In the genomic region with DNA sequence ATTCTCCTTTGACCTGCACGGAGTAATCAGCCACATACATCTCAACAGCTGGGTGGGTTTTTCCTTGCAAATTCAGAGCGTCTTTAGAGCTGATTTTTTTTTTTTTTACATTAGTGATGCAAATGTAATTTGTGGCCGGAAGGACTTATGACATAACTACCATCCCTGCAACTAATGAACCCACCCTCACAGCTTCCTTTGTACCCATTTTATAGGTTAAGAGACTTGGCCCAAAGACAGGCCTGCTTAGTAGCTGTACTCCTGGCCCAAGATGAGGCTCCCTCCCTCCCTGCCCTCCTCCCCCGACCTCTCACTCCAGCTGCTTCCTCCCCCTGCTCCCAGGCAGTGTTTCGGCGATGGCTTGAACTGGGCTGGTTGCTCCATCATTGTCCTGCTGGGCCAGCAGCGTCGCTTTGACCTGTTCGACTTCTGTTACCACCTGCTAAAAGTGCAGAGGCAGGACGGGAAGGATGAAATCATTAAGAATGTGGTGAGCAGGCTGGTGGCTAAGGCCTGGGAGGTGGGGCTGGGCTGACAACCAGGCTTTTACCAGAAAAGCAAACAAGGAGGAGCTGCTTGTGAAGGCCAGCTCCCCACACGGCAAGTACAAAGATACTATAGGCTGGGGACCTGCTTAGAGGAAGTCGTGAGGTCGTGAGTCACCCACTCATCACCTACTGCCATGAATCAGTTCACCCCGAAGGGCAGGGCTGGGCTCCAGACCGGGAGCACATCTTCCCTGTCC, we compare ENCODE assay signal across 8 cellular contexts.
DNase-seq lines count a peak whose midpoint lies in the region; ATAC-seq, FAIRE-seq and TF ChIP-seq lines count a peak whose summit lies in the region.

No MANE protein-coding gene starts in this region.

- H3K9ac ChIP-seq in endothelial cell of umbilical vein (replicated peaks; ENCODE audit: extremely low read depth, insufficient read depth, low read length) = no peak overlapping the region

- peak overlapping the region; percentile 58 for H3K4me3 Mint-ChIP-seq in activated CD4-positive, alpha-beta T cell treated with anti-CD3 and anti-CD28 coated beads, Interleukin-2, amount 10 ng/mL, durations not matched to agents 24 days and 14 days

- POLR2A ChIA-PET in endothelial cell of umbilical vein (lab: Charles Lee) = no interaction called here

- DNase-seq in HK-2 (ENCODE audit: unreplicated experiment) = peak; percentile 84
- DNase-seq in activated CD4-positive, alpha-beta T cell treated with anti-CD3 and anti-CD28 coated beads, Interleukin-2, amount 10 ng/mL, durations not matched to agents 24 days and 14 days = peak; percentile 82
- DNase-seq in endothelial cell of umbilical vein (ENCODE audit: low read depth, low spot score) = peak; percentile 40
- DNase-seq in stimulated activated CD4-positive, alpha-beta T cell treated with anti-CD3 and anti-CD28 coated beads, Interleukin-12 subunit alpha, Interleukin-12 subunit beta, amount 100 ng/mL, for 24 hours (ENCODE audit: low read depth in 2 of 2) = peak; percentile 28 to 51
- DNase-seq in GF-D8 (lab: John Stamatoyannopoulos, UW) = no peak

- CTCF ChIA-PET in endothelial cell of umbilical vein (lab: Charles Lee) = interaction anchor here (0.7 to 1.7 kb wide), 10 partner anchors 15 to 353 kb away, joined by 3 to 7 read pairs (median 4); a partner anchor contains a TSS

- peaks cover 72% of the 10 kb centered on the region for H3K36me3 Mint-ChIP-seq in activated CD4-positive, alpha-beta T cell treated with anti-CD3 and anti-CD28 coated beads, Interleukin-2, amount 10 ng/mL, durations not matched to agents 24 days and 14 days (ENCODE audit: low read depth)

- H3K79me2 ChIP-seq in endothelial cell of umbilical vein (ENCODE audit: control insufficient read depth, insufficient read depth, low read length) = no peaks in the 10 kb centered on the region

- peak overlapping the region; percentile 19 for H3K27ac ChIP-seq in endothelial cell of umbilical vein (ENCODE audit: insufficient read depth, low read depth, low read length)

- peak; percentile 69 for FAIRE-seq in endothelial cell of umbilical vein (lab: Jason Lieb, UNC)

- no peaks in the 10 kb centered on the region for H3K9me1 ChIP-seq in endothelial cell of umbilical vein (replicated peaks; ENCODE audit: control insufficient read depth, extremely low read depth, insufficient read depth, low read length)

- peak overlapping the region; percentile 95 for H3K27ac Mint-ChIP-seq in activated CD4-positive, alpha-beta T cell treated with anti-CD3 and anti-CD28 coated beads, Interleukin-2, amount 10 ng/mL, durations not matched to agents 24 days and 14 days

- H3K27me3 Mint-ChIP-seq in activated CD4-positive, alpha-beta T cell treated with anti-CD3 and anti-CD28 coated beads, Interleukin-2, amount 10 ng/mL, durations not matched to agents 24 days and 14 days = no peaks in the 10 kb centered on the region

- no peak for TF ChIP-seq POLR2A in endothelial cell of umbilical vein (IDR thresholded peaks at IDR 0.05; ENCODE audit: low read depth, low read length)

- no peak overlapping the region for H3K4me3 ChIP-seq in endothelial cell of umbilical vein (replicated peaks in 1 of 3; ENCODE audit: insufficient read depth in 1 of 3, low read depth in 1 of 3, low read length in 3 of 3)

- H3K4me2 ChIP-seq in endothelial cell of umbilical vein (ENCODE audit: insufficient read depth, low read length) = no peak overlapping the region

- H3K36me3 ChIP-seq in endothelial cell of umbilical vein (ENCODE audit: control insufficient read depth in 2 of 2, extremely low read depth in 1 of 2, insufficient read depth in 2 of 2, low read length in 2 of 2) = no peaks in the 10 kb centered on the region

- peaks cover 24% of the 10 kb centered on the region for H3K4me1 Mint-ChIP-seq in activated CD4-positive, alpha-beta T cell treated with anti-CD3 and anti-CD28 coated beads, Interleukin-2, amount 10 ng/mL, durations not matched to agents 24 days and 14 days

- H3K27me3 ChIP-seq in endothelial cell of umbilical vein (ENCODE audit: control insufficient read depth in 2 of 2, insufficient read depth in 2 of 2, low read length in 2 of 2) = no peaks in the 10 kb centered on the region

- H2AFZ ChIP-seq in endothelial cell of umbilical vein (ENCODE audit: low read depth, low read length) = peak overlapping the region; percentile 79

- H3K9me3 Mint-ChIP-seq in activated CD4-positive, alpha-beta T cell treated with anti-CD3 and anti-CD28 coated beads, Interleukin-2, amount 10 ng/mL, durations not matched to agents 24 days and 14 days = no peaks in the 10 kb centered on the region

- intact Hi-C loops in activated CD4-positive, alpha-beta T cell treated with anti-CD3 and anti-CD28 coated beads, Interleukin-2, amount 10 ng/mL, durations not matched to agents 24 days and 14 days (cut with micrococcal nuclease) = loop anchor here (1.0 kb wide), 1 partner anchor 39 kb away; no protein-coding TSS in a partner anchor
- intact Hi-C loops in endothelial cell of umbilical vein (cut with micrococcal nuclease) = no loop called here

- no peak for TF ChIP-seq CTCF in endothelial cell of umbilical vein (IDR thresholded peaks at IDR 0.05; ENCODE audit: extremely low read depth in 1 of 2, insufficient read depth in 1 of 2, low read depth in 1 of 2, low read length in 2 of 2)

- BruUV-seq in endothelial cell of umbilical vein (replicated peaks; lab: Mats Ljungman, UMichigan) = no TSS peak

- ATAC-seq in GM18868 (IDR thresholded peaks at IDR 0.05; ENCODE audit: unreplicated experiment) (no peak), HG03342 (IDR thresholded peaks at IDR 0.05; ENCODE audit: unreplicated experiment) (no peak), HG03457 (IDR thresholded peaks at IDR 0.05; ENCODE audit: unreplicated experiment) (no peak)

- H4K20me1 ChIP-seq in endothelial cell of umbilical vein (replicated peaks; ENCODE audit: control insufficient read depth, extremely low read depth, insufficient read depth, low read length) = no peaks in the 10 kb centered on the region

- dilution Hi-C loops in endothelial cell of umbilical vein (cut with MboI; ENCODE audit: extremely low pct_ligation_motif_present, low sequenced_read_pairs) = no loop called here

- H3K9me3 ChIP-seq in endothelial cell of umbilical vein (replicated peaks; ENCODE audit: control insufficient read depth, insufficient read depth, low read length) = no peaks in the 10 kb centered on the region

- peaks cover 47% of the 10 kb centered on the region for H3K4me1 ChIP-seq in endothelial cell of umbilical vein (ENCODE audit: control insufficient read depth, extremely low read depth, insufficient read depth, low read length)

TF ChIP-seq in endothelial cell of umbilical vein, 7 proteins besides CTCF, POLR2A, EP300 and RAD21:
- peak; percentile 33 for TF ChIP-seq POLR2AphosphoS5 (IDR thresholded peaks at IDR 0.05; ENCODE audit: insufficient read depth, low read depth, low read length)
- peak; percentile 70 for TF ChIP-seq FOS (IDR thresholded peaks at IDR 0.05; ENCODE audit: borderline replicate concordance, insufficient read depth, low read length)
- peak; percentile 41 for TF ChIP-seq JUN (IDR thresholded peaks at IDR 0.05; ENCODE audit: borderline replicate concordance, insufficient read depth, insufficient read length, low read depth)
- no peak for TF ChIP-seq EZH2 (IDR thresholded peaks at IDR 0.05; ENCODE audit: borderline replicate concordance, low read depth, low read length, severe bottlenecking)
